Comparison of ENCODE assay signal across 24 cellular contexts in genomic region chr20:35458388-35458787, GRCh38. TPM values are rescaled to one million over a fixed set of nuclear protein-coding genes. Genes with fewer than 3 reads are reported as not detected.
A peak's percentile ranks its signal among the peaks of the same experiment; 100 is the strongest.
DNase-seq lines count a peak whose midpoint lies in the region; ATAC-seq, FAIRE-seq and TF ChIP-seq lines count a peak whose summit lies in the region.
"Had no signal": no experiment of that assay in that cellular context is flagged by ENCODE, and none has a peak within 500 bp of the region (broad histone marks: within the 10 kb centered on the region; RNA-seq: fewer than 3 reads in every experiment).

No MANE protein-coding gene starts in this region.

- no peak for ATAC-seq in HepG2
- ATAC-seq in right lobe of liver = no peak
- ATAC-seq in Panc1 = no peak
- ATAC-seq in pancreas = no peak
- ATAC-seq: CD8-positive, alpha-beta T cell; GM12878; HCT116 had no signal

- BruUV-seq in HepG2 (replicated peaks; lab: Mats Ljungman, UMichigan) = no TSS peak
- BruUV-seq in Panc1 (replicated peaks; lab: Mats Ljungman, UMichigan) = no TSS peak

- H3K4me3 Mint-ChIP-seq in nephron = peak overlapping the region; percentile 21 to 68 (median 68)
- H3K4me3 Mint-ChIP-seq: CD8-positive, alpha-beta T cell had no signal

- no peak for DNase-seq in HepG2 (ENCODE audit: low spot score)
- no peak for DNase-seq in right lobe of liver
- DNase-seq in Panc1 (ENCODE audit: low read depth, low spot score) = no peak
- DNase-seq in CD1c-positive myeloid dendritic cell (ENCODE audit: extremely low spot score) = no peak
- no peak for DNase-seq in pancreas
- no peak for DNase-seq in NOMO-1 (lab: John Stamatoyannopoulos, UW; ENCODE audit: unreplicated experiment in 2 of 2)
- DNase-seq: Calu3; CD8-positive, alpha-beta T cell; EL; GOT3; NCI-H1092 treated with DMSO at 0.1 percent for 48 hours; NCI-H146; NCI-H2029 treated with DMSO at 0.1 percent for 48 hours; NCI-H2171; NCI-H446; NCI-H69; PC-9 had no signal

- H3K27me3 Mint-ChIP-seq in nephron (ENCODE audit: low read depth) = no peaks in the 10 kb centered on the region
- H3K27me3 Mint-ChIP-seq: IgD-negative memory B cell had no signal

- CTCF ChIA-PET in HepG2 (lab: Yijun Ruan, JAX; ENCODE audit: low intra/inter-chr PET ratio, low total read pairs) (no interaction called here), Panc1 (lab: Charles Lee) (no interaction called here)

- peak overlapping the region; percentile 1; the same call in 1 of the 2 replicates for H3K4me2 ChIP-seq in HepG2 (ENCODE audit: low read depth, low read length)
- H3K4me2 ChIP-seq: PC-9 had no signal

- TF ChIP-seq CTCF in HepG2 (CRISPR knock-in tag; IDR thresholded peaks at IDR 0.05) (no peak), right lobe of liver (IDR thresholded peaks at IDR 0.05) (no peak), Panc1 (IDR thresholded peaks at IDR 0.05) (no peak), nephron (IDR thresholded peaks at IDR 0.05; ENCODE audit: unreplicated experiment in 3 of 3) (no peak), pancreas (IDR thresholded peaks at IDR 0.05) (no peak)

- H3K4me3 ChIP-seq in HepG2 (replicated peaks in 1 of 3; ENCODE audit: insufficient read depth in 1 of 3, low read depth in 2 of 3, low read length in 3 of 3) (no peak overlapping the region), right lobe of liver (no peak overlapping the region), Panc1 (ENCODE audit: low read depth in 2 of 2, low read length in 2 of 2) (no peak overlapping the region), pancreas (no peak overlapping the region)
- H3K4me3 ChIP-seq: BLaER1, GM12878, PC-9 had no signal

- POLR2A ChIA-PET in HepG2 (lab: Yijun Ruan, JAX) = interaction anchor here (2.2 to 5.2 kb wide), 2 partner anchors 8 to 284 kb away, joined by 10 to 151 read pairs; partner anchors contain the start of gene RBM39
- POLR2A ChIA-PET in Panc1 (lab: Charles Lee) = no interaction called here

- H3K36me3 Mint-ChIP-seq in nephron (ENCODE audit: low read depth) = peaks cover 19% of the 10 kb centered on the region
- H3K36me3 Mint-ChIP-seq: IgD-negative memory B cell had no signal

- 0 out of 2 replicates have a peak, but pooled peaks cover 1% of the 10 kb centered on the region for H4K20me1 ChIP-seq in HepG2 (ENCODE audit: insufficient read depth, low read length)

- peak overlapping the region in 2 of 3 experiments; percentile 12 to 70 for H3K27ac Mint-ChIP-seq in nephron
- H3K27ac Mint-ChIP-seq: CD8-positive, alpha-beta T cell; IgD-negative memory B cell had no signal

- H3K4me1 ChIP-seq in HepG2 (ENCODE audit: insufficient read depth, low read length) (peaks cover 37% of the 10 kb centered on the region), right lobe of liver (no peaks in the 10 kb centered on the region), Panc1 (ENCODE audit: control insufficient read depth, insufficient read depth, low read length) (peaks cover 19% of the 10 kb centered on the region), pancreas (peaks cover 0 to 10% (median 6%) of the 10 kb centered on the region in 3 donors)

- intact Hi-C loops in HepG2 (cut with micrococcal nuclease; ENCODE audit: unreplicated experiment) = no loop called here
- intact Hi-C loops in right lobe of liver (cut with DNase I) = no loop called here
- intact Hi-C loops in Panc1 (cut with micrococcal nuclease; ENCODE audit: unreplicated experiment) = no loop called here
- intact Hi-C loops in pancreas (cut with DNase I) = no loop called here

- H3K27ac ChIP-seq in HepG2 (ENCODE audit: extremely low read length, insufficient read depth, low read length) (no peak overlapping the region), right lobe of liver (no peak overlapping the region), Panc1 (ENCODE audit: low read length) (peak overlapping the region; percentile 31; the same call in 1 of the 2 replicates), pancreas (no peak overlapping the region)
- H3K27ac ChIP-seq: BLaER1, PC-9 had no signal

- FAIRE-seq in HepG2 (lab: Jason Lieb, UNC) (no peak), pancreas (lab: Jason Lieb, UNC) (no peak)
- FAIRE-seq: A204.1, GM12878, HTR-8/SVneo had no signal

- H3K36me3 ChIP-seq in HepG2 (replicated peaks in 1 of 2; ENCODE audit: control insufficient read depth in 1 of 2, insufficient read depth in 2 of 2, low read length in 2 of 2) (peaks cover 17 to 32% of the 10 kb centered on the region in 2 experiments), right lobe of liver (peaks cover 0 to 9% (median 3%) of the 10 kb centered on the region in 4 donors), Panc1 (ENCODE audit: control insufficient read depth, insufficient read depth, low read length) (peaks cover 2% of the 10 kb centered on the region; the same call in 1 of the 2 replicates), pancreas (peaks cover 0 to 8% (median 0%) of the 10 kb centered on the region in 3 donors)

- H3K9me3 Mint-ChIP-seq in nephron = no peaks in the 10 kb centered on the region
- H3K9me3 Mint-ChIP-seq: CD8-positive, alpha-beta T cell; IgD-negative memory B cell had no signal

- H3K9ac ChIP-seq in HepG2 (ENCODE audit: insufficient read depth, low read depth, low read length) = no peak overlapping the region
- H3K9ac ChIP-seq: BLaER1 had no signal

- in situ Hi-C loops in HepG2 (cut with HindIII; ENCODE audit: extremely low pct_ligation_motif_present, low pct_unique_long_range_greater_than_20kb) = no loop called here
- in situ Hi-C loops in Panc1 (cut with HindIII; ENCODE audit: low pct_unique_long_range_greater_than_20kb, low sequenced_read_pairs) = no loop called here

- TF ChIP-seq EP300 in HepG2 (IDR thresholded peaks at IDR 0.05; ENCODE audit: low read depth in 2 of 2, low read length in 2 of 2) (no peak), HepG2 (CRISPR knock-in tag; IDR thresholded peaks at IDR 0.05; ENCODE audit: borderline replicate concordance) (no peak)

- H3K9me3 ChIP-seq in HepG2 (ENCODE audit: low read length) = no peaks in the 10 kb centered on the region
- no peaks in the 10 kb centered on the region for H3K9me3 ChIP-seq in right lobe of liver
- H3K9me3 ChIP-seq in Panc1 (ENCODE audit: control insufficient read depth, insufficient read depth, low read depth, low read length) = no peaks in the 10 kb centered on the region
- no peaks in the 10 kb centered on the region for H3K9me3 ChIP-seq in pancreas
- H3K9me3 ChIP-seq: BLaER1 had no signal

- no peaks in the 10 kb centered on the region; a peak in 1 of 5 replicates for H3K27me3 ChIP-seq in HepG2 (ENCODE audit: control insufficient read depth in 1 of 2, insufficient read depth in 2 of 2, low read length in 2 of 2)
- no peaks in the 10 kb centered on the region for H3K27me3 ChIP-seq in right lobe of liver
- no peaks in the 10 kb centered on the region for H3K27me3 ChIP-seq in Panc1 (ENCODE audit: control insufficient read depth, insufficient read depth, low read length)
- H3K27me3 ChIP-seq in pancreas = no peaks in the 10 kb centered on the region
- H3K27me3 ChIP-seq: BLaER1 had no signal

- no peak for TF ChIP-seq RAD21 in HepG2 (CRISPR knock-in tag; IDR thresholded peaks at IDR 0.05)

- no peak for TF ChIP-seq POLR2A in HepG2 (IDR thresholded peaks at IDR 0.05; ENCODE audit: insufficient read depth in 1 of 2, low read depth in 2 of 2, low read length in 2 of 2)
- no peak for TF ChIP-seq POLR2A in right lobe of liver (IDR thresholded peaks at IDR 0.05)

- peaks cover 38% of the 10 kb centered on the region for H3K79me2 ChIP-seq in HepG2 (ENCODE audit: insufficient read depth, low read length)

- H3K4me1 Mint-ChIP-seq in nephron = peaks cover 23% of the 10 kb centered on the region

- no peak overlapping the region for H2AFZ ChIP-seq in HepG2 (ENCODE audit: low read length)
- H2AFZ ChIP-seq: PC-9 had no signal

RNA-seq across cellular contexts. Expression of gene CEP250, which starts 3.0 kb away (rescaled TPM):
- total RNA-seq in HepG2 (2016; rRNA removed; fragmentation: Illumina TruSeq; extraction: Trizol) (55.3 and 55.7 TPM in 2 replicates), right lobe of liver (10 to 100 TPM in 2 of 6 experiments, 1 to 10 TPM in 4; 5.9 to 11.2 (median 9.0) TPM), Panc1 (2021; ENCODE audit: unreplicated experiment) (82.5 TPM), pancreas (10 to 100 TPM in 3 of 6 donors, 1 to 10 TPM in 3; 4.5 to 16.0 (median 10.0) TPM)
- 4.6 and 8.2 TPM in 2 replicates for total RNA-seq in HepG2 (2016; cell fraction: cytosol; rRNA removed; fragmentation: Illumina TruSeq; extraction: Trizol; ENCODE audit: low read depth)
- total RNA-seq in HepG2 (2016; cell fraction: insoluble cytoplasmic fraction; rRNA removed; fragmentation: Illumina TruSeq; extraction: Trizol) = 47.0 and 58.9 TPM in 2 replicates
- total RNA-seq in HepG2 (2016; cell fraction: membrane; rRNA removed; fragmentation: Illumina TruSeq; extraction: Trizol) = 10.8 and 11.9 TPM in 2 replicates
- total RNA-seq in HepG2 (2016; cell fraction: nucleus; rRNA removed; fragmentation: Illumina TruSeq; extraction: Trizol) = 53.7 and 62.9 TPM in 2 replicates
- polyA plus RNA-seq in HepG2 (2011; rRNA removed) (28.3 and 28.8 TPM in 2 replicates), pancreas (10 to 100 TPM in 1 of 2 donors, 1 to 10 TPM in 1; 7.2 to 16.2 TPM)
- polyA plus RNA-seq in HepG2 (2011; cell fraction: cytosol; rRNA removed) = 13.0 and 15.9 TPM in 2 replicates
- polyA plus RNA-seq in HepG2 (2011; cell fraction: nucleus; rRNA removed) = 91.1 and 91.6 TPM in 2 replicates
- 51.5 and 68.0 TPM in 2 replicates for polyA plus RNA-seq in HepG2 (2012)
- 1.8 and 3.2 TPM in 2 replicates for polyA plus RNA-seq in HepG2 (2016; cell fraction: cytosol; fragmentation: Illumina TruSeq; extraction: Trizol; ENCODE audit: low read depth)
- 25.5 and 33.0 TPM in 2 replicates for polyA plus RNA-seq in HepG2 (2016; cell fraction: insoluble cytoplasmic fraction; fragmentation: Illumina TruSeq; extraction: Trizol; ENCODE audit: low read depth)
- 4.0 and 5.2 TPM in 2 replicates for polyA plus RNA-seq in HepG2 (2016; cell fraction: membrane; fragmentation: Illumina TruSeq; extraction: Trizol; ENCODE audit: low read depth)
- 164 and 177 TPM in 2 replicates for polyA plus RNA-seq in HepG2 (2016; cell fraction: nucleus; fragmentation: Illumina TruSeq; extraction: Trizol; ENCODE audit: insufficient read depth, low read depth)
- polyA minus RNA-seq in HepG2 (2011; rRNA and poly(A)+ RNA removed; ENCODE audit: low replicate concordance) = 17.6 and 28.3 TPM in 2 replicates
- 15.9 and 26.1 TPM in 2 replicates for polyA minus RNA-seq in HepG2 (2011; cell fraction: cytosol; rRNA and poly(A)+ RNA removed)
- 47.3 and 65.8 TPM in 2 replicates for polyA minus RNA-seq in HepG2 (2011; cell fraction: nucleus; rRNA and poly(A)+ RNA removed)
- polyA plus RNA-seq in Panc1 (2012; ENCODE audit: insufficient read length) = 61.0 TPM

RNA-seq across cellular contexts. Expression of gene GDF5, which starts 20.4 kb away (rescaled TPM):
- total RNA-seq in HepG2 (2016; rRNA removed; fragmentation: Illumina TruSeq; extraction: Trizol) = not detected in 2 replicates
- not detected in 2 replicates for total RNA-seq in HepG2 (2016; cell fraction: cytosol; rRNA removed; fragmentation: Illumina TruSeq; extraction: Trizol; ENCODE audit: low read depth)
- total RNA-seq in HepG2 (2016; cell fraction: insoluble cytoplasmic fraction; rRNA removed; fragmentation: Illumina TruSeq; extraction: Trizol) = not detected in 2 replicates
- not detected in 2 replicates for total RNA-seq in HepG2 (2016; cell fraction: membrane; rRNA removed; fragmentation: Illumina TruSeq; extraction: Trizol)
- total RNA-seq in HepG2 (2016; cell fraction: nucleus; rRNA removed; fragmentation: Illumina TruSeq; extraction: Trizol) = not detected in 2 replicates
- polyA plus RNA-seq in HepG2 (2011; rRNA removed) = not detected in 2 replicates
- polyA plus RNA-seq in HepG2 (2011; cell fraction: cytosol; rRNA removed) = 0.04 TPM in 1 of 2 replicates, not detected in the other
- not detected in 2 replicates for polyA plus RNA-seq in HepG2 (2011; cell fraction: nucleus; rRNA removed)
- not detected in 2 replicates for polyA plus RNA-seq in HepG2 (2012)
- not detected in 2 replicates for polyA plus RNA-seq in HepG2 (2016; cell fraction: cytosol; fragmentation: Illumina TruSeq; extraction: Trizol; ENCODE audit: low read depth)
- polyA plus RNA-seq in HepG2 (2016; cell fraction: insoluble cytoplasmic fraction; fragmentation: Illumina TruSeq; extraction: Trizol; ENCODE audit: low read depth) = not detected in 2 replicates
- polyA plus RNA-seq in HepG2 (2016; cell fraction: membrane; fragmentation: Illumina TruSeq; extraction: Trizol; ENCODE audit: low read depth) = not detected in 2 replicates
- polyA plus RNA-seq in HepG2 (2016; cell fraction: nucleus; fragmentation: Illumina TruSeq; extraction: Trizol; ENCODE audit: insufficient read depth, low read depth) = not detected in 2 replicates
- polyA minus RNA-seq in HepG2 (2011; rRNA and poly(A)+ RNA removed; ENCODE audit: low replicate concordance) = 0.09 TPM in 1 of 2 replicates, not detected in the other
- polyA minus RNA-seq in HepG2 (2011; cell fraction: cytosol; rRNA and poly(A)+ RNA removed) = not detected in 2 replicates
- polyA minus RNA-seq in HepG2 (2011; cell fraction: nucleus; rRNA and poly(A)+ RNA removed) = not detected in 2 replicates
- total RNA-seq in right lobe of liver = not detected
- total RNA-seq in Panc1 (2021; ENCODE audit: unreplicated experiment) = 0.26 TPM
- 0.24 TPM for polyA plus RNA-seq in Panc1 (2012; ENCODE audit: insufficient read length)
- not detected for total RNA-seq in pancreas
- polyA plus RNA-seq in pancreas = under 1 TPM in 1 of 2 donors, not detected in 1; 0.05 TPM
- total RNA-seq: Calu3; CD8-positive, alpha-beta T cell; PC-9 had no signal
- polyA plus RNA-seq: IgD-negative memory B cell had no signal

RNA-seq across cellular contexts. Expression of gene UQCC1, which starts 46.6 kb away (rescaled TPM):
- total RNA-seq in HepG2 (2016; rRNA removed; fragmentation: Illumina TruSeq; extraction: Trizol) = 67.2 and 79.5 TPM in 2 replicates
- total RNA-seq in HepG2 (2016; cell fraction: cytosol; rRNA removed; fragmentation: Illumina TruSeq; extraction: Trizol; ENCODE audit: low read depth) = 21.4 and 22.2 TPM in 2 replicates
- 62.6 and 81.6 TPM in 2 replicates for total RNA-seq in HepG2 (2016; cell fraction: insoluble cytoplasmic fraction; rRNA removed; fragmentation: Illumina TruSeq; extraction: Trizol)
- 31.1 and 32.0 TPM in 2 replicates for total RNA-seq in HepG2 (2016; cell fraction: membrane; rRNA removed; fragmentation: Illumina TruSeq; extraction: Trizol)
- 92.7 and 103 TPM in 2 replicates for total RNA-seq in HepG2 (2016; cell fraction: nucleus; rRNA removed; fragmentation: Illumina TruSeq; extraction: Trizol)
- polyA plus RNA-seq in HepG2 (2011; rRNA removed) = 68.5 and 76.9 TPM in 2 replicates
- 43.3 and 47.7 TPM in 2 replicates for polyA plus RNA-seq in HepG2 (2011; cell fraction: cytosol; rRNA removed)
- polyA plus RNA-seq in HepG2 (2011; cell fraction: nucleus; rRNA removed) = 174 and 175 TPM in 2 replicates
- polyA plus RNA-seq in HepG2 (2012) = 60.6 and 74.9 TPM in 2 replicates
- polyA plus RNA-seq in HepG2 (2016; cell fraction: cytosol; fragmentation: Illumina TruSeq; extraction: Trizol; ENCODE audit: low read depth) = 10.6 and 11.5 TPM in 2 replicates
- polyA plus RNA-seq in HepG2 (2016; cell fraction: insoluble cytoplasmic fraction; fragmentation: Illumina TruSeq; extraction: Trizol; ENCODE audit: low read depth) = 60.7 and 64.9 TPM in 2 replicates
- 17.6 and 21.1 TPM in 2 replicates for polyA plus RNA-seq in HepG2 (2016; cell fraction: membrane; fragmentation: Illumina TruSeq; extraction: Trizol; ENCODE audit: low read depth)
- polyA plus RNA-seq in HepG2 (2016; cell fraction: nucleus; fragmentation: Illumina TruSeq; extraction: Trizol; ENCODE audit: insufficient read depth, low read depth) = 143 and 149 TPM in 2 replicates
- 45.0 and 72.9 TPM in 2 replicates for polyA minus RNA-seq in HepG2 (2011; rRNA and poly(A)+ RNA removed; ENCODE audit: low replicate concordance)
- 39.7 and 43.4 TPM in 2 replicates for polyA minus RNA-seq in HepG2 (2011; cell fraction: cytosol; rRNA and poly(A)+ RNA removed)
- polyA minus RNA-seq in HepG2 (2011; cell fraction: nucleus; rRNA and poly(A)+ RNA removed) = 106 and 120 TPM in 2 replicates
- 10 to 100 TPM; 22.7 to 41.2 (median 35.0) TPM for total RNA-seq in right lobe of liver
- 58.6 TPM for total RNA-seq in Panc1 (2021; ENCODE audit: unreplicated experiment)
- polyA plus RNA-seq in Panc1 (2012; ENCODE audit: insufficient read length) = 37.5 TPM
- 10 to 100 TPM; 10.9 to 32.4 (median 15.7) TPM for total RNA-seq in pancreas
- 10 to 100 TPM; 11.4 to 22.4 TPM for polyA plus RNA-seq in pancreas
